ENCODE assay signal across 23 cellular contexts in the genomic region with DNA sequence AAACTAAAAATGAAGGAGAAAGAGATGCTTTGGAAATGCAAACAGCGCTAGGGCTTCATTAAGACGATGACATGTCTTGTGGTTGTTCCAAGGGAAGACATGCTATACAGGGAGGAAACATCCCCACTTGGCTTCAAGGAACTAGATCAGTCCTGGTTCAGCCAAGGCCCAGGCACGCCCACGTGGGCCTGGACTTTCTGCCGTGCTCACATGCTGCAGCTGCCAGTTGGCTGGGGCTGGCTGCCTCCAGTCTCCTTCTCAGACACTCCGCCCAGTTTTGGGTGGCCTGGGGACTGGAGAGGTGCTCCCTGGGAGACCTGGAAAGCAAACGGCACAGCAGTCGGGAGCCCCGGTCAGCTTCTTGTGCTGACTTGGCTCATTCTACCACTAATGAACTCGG.
DNase-seq lines count a peak whose midpoint lies in the region; ATAC-seq and TF ChIP-seq lines count a peak whose summit lies in the region.
"Had no signal": no experiment of that assay in that cellular context is flagged by ENCODE, and none has a peak within 500 bp of the region (broad histone marks: within the 10 kb centered on the region; RNA-seq: fewer than 3 reads in every experiment).

No MANE protein-coding gene starts in this region.

- H3K36me3 ChIP-seq in body of pancreas (replicated peaks in 1 of 2; ENCODE audit: insufficient read depth in 1 of 2, low read depth in 2 of 2) (no peaks in the 10 kb centered on the region), gastroesophageal sphincter (no peaks in the 10 kb centered on the region), mucosa of descending colon (ENCODE audit: low read depth) (no peaks in the 10 kb centered on the region), tibial artery (no peaks in the 10 kb centered on the region), stomach (no peaks in the 10 kb centered on the region)
- H3K36me3 ChIP-seq: ascending aorta, BE2C, esophagus squamous epithelium, prostate gland had no signal

- H3K4me1 ChIP-seq in body of pancreas = no peaks in the 10 kb centered on the region
- H3K4me1 ChIP-seq in gastroesophageal sphincter = peaks cover 0 to 7% (median 0%) of the 10 kb centered on the region in 3 donors
- no peaks in the 10 kb centered on the region for H3K4me1 ChIP-seq in mucosa of descending colon (ENCODE audit: low read depth)
- H3K4me1 ChIP-seq in tibial artery = peaks cover 0 to 18% (median 13%) of the 10 kb centered on the region in 4 donors
- peaks cover 0 to 9% (median 0%) of the 10 kb centered on the region in 4 donors for H3K4me1 ChIP-seq in stomach
- H3K4me1 ChIP-seq: ascending aorta, Caco-2, prostate gland had no signal

- TF ChIP-seq POLR2A in body of pancreas (IDR thresholded peaks at IDR 0.05) (no peak), gastroesophageal sphincter (IDR thresholded peaks at IDR 0.05) (no peak), stomach (IDR thresholded peaks at IDR 0.05) (no peak)

- H3K27me3 ChIP-seq in body of pancreas = no peaks in the 10 kb centered on the region
- no peaks in the 10 kb centered on the region for H3K27me3 ChIP-seq in gastroesophageal sphincter
- no peaks in the 10 kb centered on the region for H3K27me3 ChIP-seq in tibial artery
- H3K27me3 ChIP-seq in stomach = peaks cover 0 to 4% (median 0%) of the 10 kb centered on the region in 3 donors
- H3K27me3 ChIP-seq: ascending aorta, BE2C, hepatocyte, SJSA1 had no signal

- intact Hi-C loops in body of pancreas (cut with DNase I) = no loop called here
- intact Hi-C loops in mucosa of descending colon (cut with DNase I, micrococcal nuclease) = no loop called here
- intact Hi-C loops in tibial artery (cut with DNase I; ENCODE audit: low total_unique reads) = no loop called here
- intact Hi-C loops in stomach (cut with DNase I; ENCODE audit: low total_unique reads) = no loop called here

- DNase-seq in body of pancreas (peak; percentile 16 to 40 (median 28)), mucosa of descending colon (peak in 1 of 3 donors; percentile 69), tibial artery (peak; percentile 77 to 83), AML-193 (lab: John Stamatoyannopoulos, UW) (no peak), SIG-M5 (lab: John Stamatoyannopoulos, UW) (no peak), stomach (no peak)
- DNase-seq: activated CD4-positive, alpha-beta T cell treated with anti-CD3 and anti-CD28 coated beads, Interleukin-2, amount 50 U/mL, for 48 hours; activated naive CD4-positive, alpha-beta T cell treated with anti-CD3 and anti-CD28 coated beads for 36 hours; BE2C; Caco-2; cerebellar nuclear complex; effector CD8-positive, alpha-beta T cell; esophagus squamous epithelium; NCI-H2107; NCI-H69; stimulated activated CD4-positive, alpha-beta T cell treated with anti-CD3 and anti-CD28 coated beads, Interleukin-12 subunit alpha, Interleukin-12 subunit beta, amount 100 ng/mL, for 4 hours; T-helper 2 cell had no signal

- no peak overlapping the region for H3K27ac ChIP-seq in body of pancreas
- no peak overlapping the region for H3K27ac ChIP-seq in gastroesophageal sphincter
- no peak overlapping the region for H3K27ac ChIP-seq in tibial artery
- no peak overlapping the region for H3K27ac ChIP-seq in stomach
- H3K27ac ChIP-seq: ascending aorta, esophagus squamous epithelium, hepatocyte, prostate gland, SJSA1 had no signal

- no peak for TF ChIP-seq EP300 in gastroesophageal sphincter (IDR thresholded peaks at IDR 0.05)
- no peak for TF ChIP-seq EP300 in stomach (IDR thresholded peaks at IDR 0.05)

- H3K4me3 ChIP-seq in body of pancreas (no peak overlapping the region), gastroesophageal sphincter (no peak overlapping the region), mucosa of descending colon (no peak overlapping the region), tibial artery (no peak overlapping the region), stomach (no peak overlapping the region)
- H3K4me3 ChIP-seq: ascending aorta, esophagus squamous epithelium, hepatocyte, prostate gland, SJSA1 had no signal

- peak; percentile 27 for ATAC-seq in body of pancreas
- ATAC-seq in gastroesophageal sphincter = peak; percentile 82
- ATAC-seq in mucosa of descending colon = peak; percentile 49
- ATAC-seq: natural killer cell treated with Interleukin-12 subunit alpha and Interleukin-12 subunit beta and Interleukin-15 and Interleukin-18, amount 100 ng/mL, for 72 hours had no signal

- WGBS in body of pancreas, 2 donors = 64 to 68% methylated on average over 9 to 10 of the region's 10 CpGs
- 51 to 75% methylated on average over 8 to 9 of the region's 10 CpGs for WGBS in gastroesophageal sphincter (ENCODE audit: low coverage in 1 of 2), 2 donors
- 55 to 64% (median 59%) methylated on average over 10 of the region's 10 CpGs for WGBS in stomach, 5 donors

- H3K9me3 ChIP-seq in body of pancreas = peaks cover 0 to 9% (median 0%) of the 10 kb centered on the region in 3 donors
- peaks cover 0 to 12% (median 0%) of the 10 kb centered on the region in 3 donors for H3K9me3 ChIP-seq in gastroesophageal sphincter
- peaks cover 4% of the 10 kb centered on the region for H3K9me3 ChIP-seq in mucosa of descending colon
- peaks cover 0 to 14% (median 0%) of the 10 kb centered on the region in 3 donors for H3K9me3 ChIP-seq in tibial artery
- peaks cover 5 to 15% (median 9%) of the 10 kb centered on the region in 4 donors for H3K9me3 ChIP-seq in stomach
- H3K9me3 ChIP-seq: BE2C, Caco-2, prostate gland, SJSA1 had no signal

- TF ChIP-seq CTCF in body of pancreas (IDR thresholded peaks at IDR 0.05) (no peak), gastroesophageal sphincter (IDR thresholded peaks at IDR 0.05) (no peak), mucosa of descending colon (IDR thresholded peaks at IDR 0.05) (no peak), tibial artery (IDR thresholded peaks at IDR 0.05) (no peak), stomach (IDR thresholded peaks at IDR 0.05) (no peak)

Comparison
In these comparisons a context has a peak if more than half of its experiments do, and no peak if none do; other contexts are left out.
1. ATAC-seq: peak in every context shown above with its lines; median percentile 82 in gastroesophageal sphincter; 49 in mucosa of descending colon; 27 in body of pancreas.
2. DNase-seq: peak in body of pancreas (4 of 4) and tibial artery (2 of 2); none in AML-193 (0 of 2), SIG-M5 (single experiment) and stomach (single experiment).